ENCODE assay signal across 24 cellular contexts in the genomic region with DNA sequence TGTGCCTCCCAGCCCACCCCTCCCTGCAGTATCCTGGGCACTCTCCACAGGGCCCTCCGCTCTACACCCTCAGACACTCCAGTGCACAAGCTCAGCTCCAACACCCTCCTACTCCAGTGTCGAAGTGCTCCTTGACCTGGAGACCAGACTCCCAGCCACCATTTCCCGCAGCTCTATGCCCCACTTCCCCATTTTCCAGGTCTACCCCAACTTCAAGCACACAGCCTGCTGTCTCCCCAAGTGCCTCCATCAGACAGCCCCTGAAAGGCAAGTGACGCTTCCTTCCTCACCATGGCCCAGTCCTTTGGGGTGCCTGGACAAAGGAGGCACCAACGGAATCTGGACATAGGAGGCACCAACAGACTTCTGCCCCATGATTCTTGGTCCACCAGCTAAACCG.
"Had no signal": no experiment of that assay in that cellular context is flagged by ENCODE, and none has a peak within 500 bp of the region (broad histone marks: within the 10 kb centered on the region; RNA-seq: fewer than 3 reads in every experiment).

No MANE protein-coding gene starts in this region.

- H3K27me3 ChIP-seq: esophagus squamous epithelium, ovary, tibial nerve had no signal

- ATAC-seq: activated CD4-positive, CD25-positive, alpha-beta regulatory T cell treated with anti-CD3 and anti-CD28 coated beads, Interleukin-2, amount 50 U/mL, for 24 hours; left ventricle myocardium superior; sciatic nerve; stimulated activated effector memory CD8-positive, alpha-beta T cell treated with anti-CD3 and anti-CD28 coated beads, Interleukin-12 subunit alpha, Interleukin-12 subunit beta, amount 100 ng/mL, for 72 hours had no signal

- H3K27ac Mint-ChIP-seq: activated CD4-positive, alpha-beta memory T cell treated with anti-CD3 and anti-CD28 coated beads for 36 hours; activated naive CD8-positive, alpha-beta T cell; activated T-helper 2 cell treated with anti-CD3 and anti-CD28 coated beads, Interferon-gamma antibody, Interleukin-2, Interleukin-4, amounts not matched to agents 10 μg/mL and 5 μg/mL and 100 μg/mL, durations not matched to agents 14 hours and 24 hours and 36 hours; nephron; stimulated activated effector memory CD8-positive, alpha-beta T cell treated with anti-CD3 and anti-CD28 coated beads, Interleukin-12 subunit alpha, Interleukin-12 subunit beta, amount 100 ng/mL, for 72 hours had no signal

- H3K9me3 Mint-ChIP-seq: activated CD4-positive, alpha-beta memory T cell treated with anti-CD3 and anti-CD28 coated beads for 36 hours; activated T-helper 2 cell treated with anti-CD3 and anti-CD28 coated beads, Interferon-gamma antibody, Interleukin-2, Interleukin-4, amounts not matched to agents 10 μg/mL and 5 μg/mL and 100 μg/mL, durations not matched to agents 14 hours and 24 hours and 36 hours; nephron; stimulated activated effector memory CD8-positive, alpha-beta T cell treated with anti-CD3 and anti-CD28 coated beads, Interleukin-12 subunit alpha, Interleukin-12 subunit beta, amount 100 ng/mL, for 72 hours had no signal

- H3K4me3 Mint-ChIP-seq: activated CD4-positive, alpha-beta memory T cell treated with anti-CD3 and anti-CD28 coated beads for 36 hours; activated naive CD8-positive, alpha-beta T cell; nephron; stimulated activated effector memory CD8-positive, alpha-beta T cell treated with anti-CD3 and anti-CD28 coated beads, Interleukin-12 subunit alpha, Interleukin-12 subunit beta, amount 100 ng/mL, for 72 hours had no signal

- H3K4me1 Mint-ChIP-seq: nephron had no signal

- H3K4me1 ChIP-seq: prostate gland, tibial nerve had no signal

- H3K36me3 ChIP-seq: ovary, prostate gland had no signal

- H3K27me3 Mint-ChIP-seq: activated CD4-positive, alpha-beta memory T cell treated with anti-CD3 and anti-CD28 coated beads for 36 hours; activated naive CD8-positive, alpha-beta T cell had no signal

- H3K4me3 ChIP-seq: esophagus squamous epithelium, ovary, prostate gland, tibial nerve had no signal

- H3K27ac ChIP-seq: epithelial cell of prostate, esophagus squamous epithelium, ovary, prostate gland, tibial nerve, WERI-Rb-1 had no signal

- DNase-seq: activated CD4-positive, alpha-beta memory T cell treated with anti-CD3 and anti-CD28 coated beads for 36 hours; activated CD4-positive, alpha-beta T cell treated with anti-CD3 and anti-CD28 coated beads for 48 hours; activated CD8-positive, alpha-beta memory T cell treated with anti-CD3 and anti-CD28 coated beads, Interleukin-2, amount 50 U/mL, for 4 hours; activated T-cell treated with anti-CD3 and anti-CD28 coated beads, Interleukin-2, amount 50 U/mL, for 1 hour; amniotic stem cell; caudate nucleus; esophagus squamous epithelium; foreskin melanocyte; left ventricle myocardium superior; ovary; retina; small intestine; stimulated activated CD4-positive, alpha-beta T cell treated with anti-CD3 and anti-CD28 coated beads, Interleukin-4, amount 100 ng/mL, for 24 hours; T-helper 1 cell; WERI-Rb-1 had no signal

- H3K9me3 ChIP-seq: esophagus squamous epithelium, ovary, prostate gland, tibial nerve had no signal
